In genomic region chr5:149766460-149767277, GRCh38 we compare ENCODE assay signal across 16 cellular contexts.
"Had no signal": no experiment of that assay in that cellular context is flagged by ENCODE, and none has a peak within 500 bp of the region (broad histone marks: within the 10 kb centered on the region; RNA-seq: fewer than 3 reads in every experiment).

No MANE protein-coding gene starts in this region.

- ATAC-seq: left lung; pancreas; stimulated activated effector memory CD8-positive, alpha-beta T cell treated with anti-CD3 and anti-CD28 coated beads, Interleukin-12 subunit alpha, Interleukin-12 subunit beta, amount 100 ng/mL, for 72 hours; stimulated activated naive CD8-positive, alpha-beta T cell treated with anti-CD3 and anti-CD28 coated beads, Interleukin-15, Interleukin-2, amounts not matched to agents 100 U/mL and 50 U/mL, for 24 hours had no signal

- H3K27me3 ChIP-seq: left lung, pancreas, suprapubic skin had no signal

- DNase-seq: caudate nucleus; effector CD4-positive, alpha-beta T cell; islet precursor cell; left lung; naive B cell; occipital lobe; pancreas; stimulated activated CD4-positive, alpha-beta T cell treated with anti-CD3 and anti-CD28 coated beads, Interleukin-4, amount 100 ng/mL, for 1 hour; stimulated activated CD8-positive, alpha-beta memory T cell treated with anti-CD3 and anti-CD28 coated beads, Interleukin-4, amount 100 ng/mL, for 48 hours; stimulated activated naive CD8-positive, alpha-beta T cell treated with anti-CD3 and anti-CD28 coated beads, Interleukin-15, Interleukin-2, amounts not matched to agents 100 U/mL and 50 U/mL, for 24 hours; thyroid gland had no signal

- H3K4me1 ChIP-seq: left lung, pancreas, suprapubic skin had no signal

- H3K4me3 ChIP-seq: coronary artery, left lung, lung, pancreas, smooth muscle cell, suprapubic skin, thyroid gland had no signal

- H3K27ac ChIP-seq: coronary artery, left lung, pancreas, suprapubic skin, thyroid gland had no signal

- H3K36me3 ChIP-seq: left lung, pancreas, suprapubic skin, thyroid gland had no signal

- H3K9me3 ChIP-seq: pancreas, suprapubic skin, thyroid gland had no signal
